ENCODE assay signal across 8 cellular contexts in genomic region chr12:104750061-104750460, GRCh38.
DNase-seq lines count a peak whose midpoint lies in the region; ATAC-seq and TF ChIP-seq lines count a peak whose summit lies in the region.

No MANE protein-coding gene starts in this region.

- H3K27ac ChIP-seq in upper lobe of right lung: no peak overlapping the region

- intact Hi-C loops in upper lobe of right lung (cut with DNase I): no loop called here

- no peak overlapping the region for H3K27ac Mint-ChIP-seq in mesothelial cell of epicardium

- no peak for TF ChIP-seq CTCF in upper lobe of right lung (IDR thresholded peaks at IDR 0.05)
- no peak for TF ChIP-seq CTCF in mesothelial cell of epicardium (IDR thresholded peaks at IDR 0.05; ENCODE audit: unreplicated experiment)

- H3K27me3 Mint-ChIP-seq in mesothelial cell of epicardium (ENCODE audit: low read depth): no peaks in the 10 kb centered on the region

- peaks cover 7% of the 10 kb centered on the region for H3K4me1 Mint-ChIP-seq in mesothelial cell of epicardium

- H3K9me3 Mint-ChIP-seq in mesothelial cell of epicardium: no peaks in the 10 kb centered on the region

- peak; percentile 93 for DNase-seq in CD1c-positive myeloid dendritic cell (ENCODE audit: extremely low spot score)
- DNase-seq in MV-4-11 (lab: John Stamatoyannopoulos, UW): peak; percentile 97
- DNase-seq in upper lobe of right lung: no peak
- DNase-seq in D341Med (ENCODE audit: low spot score): no peak
- DNase-seq in NCI-H1092 treated with DMSO at 0.1 percent for 48 hours (lab: John Stamatoyannopoulos, UW): no peak
- DNase-seq in mesothelial cell of epicardium (ENCODE audit: low spot score in 2 of 2, unreplicated experiment in 2 of 2): no peak

- H3K4me3 ChIP-seq in upper lobe of right lung: no peak overlapping the region

- no peaks in the 10 kb centered on the region for H3K9me3 ChIP-seq in upper lobe of right lung

- no peaks in the 10 kb centered on the region for H3K27me3 ChIP-seq in upper lobe of right lung

- H3K4me1 ChIP-seq in upper lobe of right lung: peaks cover 25% of the 10 kb centered on the region

- H3K4me3 Mint-ChIP-seq in mesothelial cell of epicardium: no peak overlapping the region

- ATAC-seq in GM21515 (IDR thresholded peaks at IDR 0.05; ENCODE audit: unreplicated experiment) (peak; percentile 79), esophagus mucosa (peak; percentile 45), upper lobe of right lung (peak; percentile 94)

- no peaks in the 10 kb centered on the region for H3K36me3 Mint-ChIP-seq in mesothelial cell of epicardium

- no peaks in the 10 kb centered on the region for H3K36me3 ChIP-seq in upper lobe of right lung

Comparison
In these comparisons a context has a peak if more than half of its experiments do, and no peak if none do; other contexts are left out.
1. DNase-seq: peak in CD1c-positive myeloid dendritic cell (single experiment) and MV-4-11 (single experiment); none in upper lobe of right lung (single experiment), D341Med (single experiment), NCI-H1092 treated with DMSO at 0.1 percent for 48 hours (single experiment) and mesothelial cell of epicardium (0 of 2).
2. Peak in every context shown above with its lines, with median percentiles within 50 percentile points of each other: ATAC-seq.